2 cellular contexts compared by ENCODE assay signal in the genomic region with DNA sequence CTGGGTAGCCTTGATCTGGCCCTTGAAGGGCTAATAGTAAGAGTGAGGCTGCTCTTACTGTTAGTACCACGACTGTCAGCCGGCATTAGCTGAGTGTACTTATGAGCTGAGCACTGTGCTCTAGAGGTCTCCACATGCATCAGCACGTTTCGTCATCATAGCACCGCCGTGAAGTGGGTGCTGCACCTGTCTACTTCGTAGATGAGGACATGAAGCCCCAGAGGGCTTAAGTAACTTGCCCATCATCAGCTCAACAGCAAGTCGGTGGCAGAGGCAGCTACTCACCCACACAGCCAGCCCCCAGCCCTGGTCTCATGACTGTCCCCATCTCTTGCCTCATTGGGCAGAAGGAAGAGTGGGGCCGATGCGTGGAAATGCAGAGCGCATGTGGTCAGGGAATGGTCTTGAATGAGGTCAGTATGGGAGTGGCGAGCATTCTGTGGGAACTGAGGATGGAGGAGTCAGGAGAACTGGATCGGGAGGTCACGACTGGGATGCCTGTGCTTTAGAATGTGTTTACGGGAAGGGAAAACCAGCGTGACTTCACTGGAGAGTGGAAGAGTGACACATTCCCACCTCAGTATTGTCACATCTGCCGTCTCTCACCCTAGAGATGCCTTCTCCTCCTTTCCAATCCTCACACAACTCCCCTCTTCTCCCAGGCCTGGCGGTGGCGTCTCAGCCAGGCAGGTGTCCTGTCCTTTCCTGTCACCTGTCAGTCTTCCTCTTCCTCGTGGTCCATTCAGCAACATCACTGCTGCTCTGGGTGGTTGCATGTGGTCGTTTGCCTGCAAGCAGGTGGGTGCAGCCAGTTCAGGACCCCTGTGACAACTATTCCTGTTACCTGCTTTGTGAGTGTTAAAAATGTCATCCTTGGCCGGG.
TF ChIP-seq lines count a peak whose summit lies in the region.

No MANE protein-coding gene starts in this region.

TF ChIP-seq in HCT116, 20 proteins besides CTCF, POLR2A, EP300 and RAD21:
- TF ChIP-seq TCF7L2 (IDR thresholded peaks at IDR 0.05; ENCODE audit: borderline replicate concordance, extremely low read depth, insufficient read depth, insufficient read length) (no peak), REST (IDR thresholded peaks at IDR 0.05; ENCODE audit: low read depth) (no peak), EZH2phosphoT487 (IDR thresholded peaks at IDR 0.05; ENCODE audit: borderline replicate concordance) (no peak), SIN3A (IDR thresholded peaks at IDR 0.05; ENCODE audit: low read depth) (no peak), ATF3 (IDR thresholded peaks at IDR 0.05) (no peak), EGR1 (IDR thresholded peaks at IDR 0.05; ENCODE audit: low read depth) (no peak), CEBPB (IDR thresholded peaks at IDR 0.05; ENCODE audit: low read depth) (no peak), SRF (IDR thresholded peaks at IDR 0.05; ENCODE audit: low read depth) (no peak)
- TF ChIP-seq, protein P1, sequence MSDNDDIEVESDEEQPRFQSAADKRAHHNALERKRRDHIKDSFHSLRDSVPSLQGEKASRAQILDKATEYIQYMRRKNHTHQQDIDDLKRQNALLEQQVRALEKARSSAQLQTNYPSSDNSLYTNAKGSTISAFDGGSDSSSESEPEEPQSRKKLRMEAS (IDR thresholded peaks at IDR 0.05), result no peak
- TF ChIP-seq, protein P2, sequence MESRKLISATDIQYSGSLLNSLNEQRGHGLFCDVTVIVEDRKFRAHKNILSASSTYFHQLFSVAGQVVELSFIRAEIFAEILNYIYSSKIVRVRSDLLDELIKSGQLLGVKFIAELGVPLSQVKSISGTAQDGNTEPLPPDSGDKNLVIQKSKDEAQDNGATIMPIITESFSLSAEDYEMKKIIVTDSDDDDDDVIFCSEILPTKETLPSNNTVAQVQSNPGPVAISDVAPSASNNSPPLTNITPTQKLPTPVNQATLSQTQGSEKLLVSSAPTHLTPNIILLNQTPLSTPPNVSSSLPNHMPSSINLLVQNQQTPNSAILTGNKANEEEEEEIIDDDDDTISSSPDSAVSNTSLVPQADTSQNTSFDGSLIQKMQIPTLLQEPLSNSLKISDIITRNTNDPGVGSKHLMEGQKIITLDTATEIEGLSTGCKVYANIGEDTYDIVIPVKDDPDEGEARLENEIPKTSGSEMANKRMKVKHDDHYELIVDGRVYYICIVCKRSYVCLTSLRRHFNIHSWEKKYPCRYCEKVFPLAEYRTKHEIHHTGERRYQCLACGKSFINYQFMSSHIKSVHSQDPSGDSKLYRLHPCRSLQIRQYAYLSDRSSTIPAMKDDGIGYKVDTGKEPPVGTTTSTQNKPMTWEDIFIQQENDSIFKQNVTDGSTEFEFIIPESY (IDR thresholded peaks at IDR 0.05; ENCODE audit: extremely low read depth, insufficient replicate concordance, low read length), result no peak

TF ChIP-seq in K562, 482 proteins besides CTCF, POLR2A, EP300 and RAD21:
- no peak for TF ChIP-seq RBM14 (IDR thresholded peaks at IDR 0.05; ENCODE audit: borderline replicate concordance, insufficient read depth, low read depth, low read length)
- TF ChIP-seq POU5F1 (IDR thresholded peaks at IDR 0.05; ENCODE audit: borderline replicate concordance, low read depth, low read length, partially characterized antibody), result no peak
- TF ChIP-seq PML (IDR thresholded peaks at IDR 0.05; ENCODE audit: low read length), result no peak
- peak; percentile 23; the same call in 1 of the 2 replicates for TF ChIP-seq ATF3 (IDR thresholded peaks at IDR 0.05)
- TF ChIP-seq ATF3 (CRISPR knock-in tag; conservative IDR thresholded peaks at IDR 0.05), result no peak
- no peak for TF ChIP-seq POLR3G (IDR thresholded peaks at IDR 0.05; ENCODE audit: extremely low read depth, insufficient read length, insufficient replicate concordance)
- TF ChIP-seq, protein P1 (CRISPR knock-in tag; IDR thresholded peaks at IDR 0.05), result 0 out of 2 replicates have a peak, but pooled peaks have one; percentile 16
- TF ChIP-seq NFRKB (IDR thresholded peaks at IDR 0.05; ENCODE audit: low read depth), result no peak
- TF ChIP-seq EGR1 (conservative IDR thresholded peaks at IDR 0.05), result no peak
- TF ChIP-seq ATF2 (CRISPR knock-in tag; IDR thresholded peaks at IDR 0.05), result peak; percentile 16; the same call in 1 of the 2 replicates
